In genomic region chr2:191202209-191202721, GRCh38 we compare ENCODE assay signal across 10 cellular contexts. TPM values are rescaled to one million over a fixed set of nuclear protein-coding genes. Genes with fewer than 3 reads are reported as not detected.
DNase-seq lines count a peak whose midpoint lies in the region; TF ChIP-seq lines count a peak whose summit lies in the region.
"Had no signal": no experiment of that assay in that cellular context is flagged by ENCODE, and none has a peak within 500 bp of the region (broad histone marks: within the 10 kb centered on the region; RNA-seq: fewer than 3 reads in every experiment).

No MANE protein-coding gene starts in this region.

- TF ChIP-seq CTCF in cardiac fibroblast (IDR thresholded peaks at IDR 0.05; ENCODE audit: low read depth, low read length) (no peak), mesothelial cell of epicardium (IDR thresholded peaks at IDR 0.05; ENCODE audit: unreplicated experiment) (no peak)

- no peaks in the 10 kb centered on the region for H3K36me3 Mint-ChIP-seq in mesothelial cell of epicardium

- H4K20me1 ChIP-seq in Karpas-422 (ENCODE audit: insufficient read depth, low read depth, low read length) = no peaks in the 10 kb centered on the region

- DNase-seq in AG08396 (ENCODE audit: low spot score) (peak; percentile 50), Karpas-422 (peak; percentile 35), cardiac fibroblast (ENCODE audit: low read depth in 2 of 2) (peak; percentile 83 to 97), mesothelial cell of epicardium (ENCODE audit: low spot score in 2 of 2, unreplicated experiment in 2 of 2) (no peak), NCI-H1092 treated with DMSO at 0.1 percent for 48 hours (lab: John Stamatoyannopoulos, UW) (no peak), NCI-H187 treated with DMSO at 0.1 percent for 48 hours (lab: John Stamatoyannopoulos, UW) (no peak), GM19238 (ENCODE audit: insufficient read length, low spot score) (no peak), LoVo (ENCODE audit: low spot score) (no peak)
- DNase-seq: SIG-M5 had no signal

- H3K9me2 ChIP-seq in Karpas-422 (replicated peaks; ENCODE audit: insufficient read depth, low read length) = no peaks in the 10 kb centered on the region

- no peak overlapping the region for H3K4me3 Mint-ChIP-seq in mesothelial cell of epicardium

- H3K27ac ChIP-seq in Karpas-422 (ENCODE audit: low read length) = no peak overlapping the region
- H3K27ac ChIP-seq: parathyroid adenoma had no signal

- no peaks in the 10 kb centered on the region for H3K36me3 ChIP-seq in Karpas-422 (ENCODE audit: insufficient read depth, low read length)

- peak overlapping the region; percentile 70 for H3K27ac Mint-ChIP-seq in mesothelial cell of epicardium

- H3K4me2 ChIP-seq in Karpas-422 (ENCODE audit: low read depth, low read length, poor library complexity, severe bottlenecking) = no peak overlapping the region

- H3K27me3 ChIP-seq in Karpas-422 (ENCODE audit: low read length) = no peaks in the 10 kb centered on the region

- peaks cover 15% of the 10 kb centered on the region for H3K4me1 ChIP-seq in Karpas-422 (ENCODE audit: low read length)
- H3K4me1 ChIP-seq: parathyroid adenoma had no signal

- H3K9me3 ChIP-seq in Karpas-422 (ENCODE audit: low read length) = no peaks in the 10 kb centered on the region

- no peaks in the 10 kb centered on the region for H3K9me3 Mint-ChIP-seq in mesothelial cell of epicardium

- H3K4me3 ChIP-seq in Karpas-422 (ENCODE audit: low read length) = no peak overlapping the region
- H3K4me3 ChIP-seq in cardiac fibroblast (replicated peaks in 1 of 2; ENCODE audit: low read depth in 2 of 2, low read length in 2 of 2) = no peak overlapping the region

- H2AFZ ChIP-seq in Karpas-422 (ENCODE audit: low read length) = no peak overlapping the region
- H2AFZ ChIP-seq: parathyroid adenoma had no signal

- no peak overlapping the region for H3K9ac ChIP-seq in Karpas-422 (ENCODE audit: low read length)
- H3K9ac ChIP-seq: parathyroid adenoma had no signal

- no peaks in the 10 kb centered on the region for H3K79me2 ChIP-seq in Karpas-422 (ENCODE audit: low read length)
- H3K79me2 ChIP-seq: parathyroid adenoma had no signal

- H3K27me3 Mint-ChIP-seq in mesothelial cell of epicardium (ENCODE audit: low read depth) = no peaks in the 10 kb centered on the region

- H3K4me1 Mint-ChIP-seq in mesothelial cell of epicardium = peaks cover 10% of the 10 kb centered on the region

RNA-seq across cellular contexts. Expression of gene MYO1B, which starts 42.9 kb away (rescaled TPM):
- total RNA-seq in Karpas-422 (2014; rRNA removed; shearing (Covaris generic); ENCODE audit: low replicate concordance) = not detected in 2 replicates
- total RNA-seq in mesothelial cell of epicardium = 74.6 to 81.6 TPM (median 80.2 TPM) in 3 replicates

RNA-seq across cellular contexts. Expression of gene STAT4, which starts 51.5 kb away (rescaled TPM):
- total RNA-seq in Karpas-422 (2014; rRNA removed; shearing (Covaris generic); ENCODE audit: low replicate concordance) = not detected in 2 replicates
- 1.9 to 2.9 TPM (median 2.4 TPM) in 3 replicates for total RNA-seq in mesothelial cell of epicardium

Comparison
In these comparisons a context has a peak if more than half of its experiments do, and no peak if none do; other contexts are left out.
1. DNase-seq: peak in AG08396 (single experiment), Karpas-422 (single experiment) and cardiac fibroblast (2 of 2); none in mesothelial cell of epicardium (0 of 2), NCI-H1092 treated with DMSO at 0.1 percent for 48 hours (single experiment), NCI-H187 treated with DMSO at 0.1 percent for 48 hours (single experiment), GM19238 (single experiment) and LoVo (single experiment).
2. RNA of gene MYO1B, which starts 42.9 kb away (total RNA-seq): 74.6 to 81.6 TPM in mesothelial cell of epicardium; not detected in Karpas-422; every median in the first group is over 10 times any median in the second.